In the genomic region with DNA sequence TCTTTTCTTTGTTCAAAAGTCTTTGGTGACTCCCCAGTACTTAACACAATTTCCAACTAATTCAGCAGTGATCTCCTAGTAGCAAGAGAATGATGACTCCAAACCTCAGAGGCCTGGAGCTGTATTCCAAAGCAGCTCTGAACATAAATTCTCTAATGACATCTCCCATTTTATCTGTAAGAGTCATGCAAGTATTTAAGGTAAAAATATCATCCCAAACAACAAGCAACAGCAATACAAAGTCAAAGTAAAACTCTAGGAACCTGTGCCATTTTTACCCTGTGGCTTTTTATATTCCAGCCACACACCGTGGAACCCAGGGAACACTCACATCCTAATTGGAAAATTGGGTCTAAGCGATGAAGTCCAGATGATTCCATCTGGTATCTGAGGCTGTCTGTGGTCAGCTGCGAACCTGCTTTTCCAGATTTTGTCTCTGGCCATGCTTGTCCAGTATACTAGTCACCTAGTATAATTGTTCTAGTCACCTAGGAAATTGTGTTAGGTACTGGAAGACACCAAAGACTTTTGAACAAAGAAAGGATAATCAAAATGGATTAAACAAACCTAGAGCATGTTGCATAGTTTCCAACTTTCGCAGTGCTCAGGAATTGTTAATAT, we compare ENCODE assay signal across 22 cellular contexts.
DNase-seq lines count a peak whose midpoint lies in the region; ATAC-seq and TF ChIP-seq lines count a peak whose summit lies in the region.
"Had no signal": no experiment of that assay in that cellular context is flagged by ENCODE, and none has a peak within 500 bp of the region (broad histone marks: within the 10 kb centered on the region; RNA-seq: fewer than 3 reads in every experiment).

No MANE protein-coding gene starts in this region.

- H3K27ac ChIP-seq in gastrocnemius medialis, result peak overlapping the region; percentile 88 to 90 (median 89)
- H3K27ac ChIP-seq: RWPE1 had no signal

- H3K27me3 Mint-ChIP-seq in brain (no peaks in the 10 kb centered on the region), nephron (ENCODE audit: low read depth) (no peaks in the 10 kb centered on the region)

- no peak for TF ChIP-seq CTCF in brain (conservative IDR thresholded peaks at IDR 0.05)
- no peak for TF ChIP-seq CTCF in nephron (IDR thresholded peaks at IDR 0.05; ENCODE audit: unreplicated experiment in 3 of 3)
- no peak for TF ChIP-seq CTCF in gastrocnemius medialis (IDR thresholded peaks at IDR 0.05 in 4 of 5, conservative IDR thresholded peaks at IDR 0.05 in 1 of 5)

- H3K4me1 Mint-ChIP-seq in brain, result peaks cover 78% of the 10 kb centered on the region
- H3K4me1 Mint-ChIP-seq in nephron, result peaks cover 48% of the 10 kb centered on the region

- in situ Hi-C loops in gastrocnemius medialis (cut with MboI; ENCODE audit: low sequenced_read_pairs in 4 of 4), result loop anchor here in 1 of 4 donors (10.0 kb wide), 1 partner anchor 96 kb away; no protein-coding TSS in a partner anchor

- H3K27ac Mint-ChIP-seq in brain (peak overlapping the region; percentile 23 to 97 (median 93)), nephron (peak overlapping the region in 2 of 3 experiments; percentile 37 to 78)

- TF ChIP-seq POLR2A in gastrocnemius medialis (IDR thresholded peaks at IDR 0.05), result no peak

- peaks cover 13% of the 10 kb centered on the region for H3K36me3 Mint-ChIP-seq in brain
- H3K36me3 Mint-ChIP-seq in nephron (ENCODE audit: low read depth), result peaks cover 9% of the 10 kb centered on the region

- no peaks in the 10 kb centered on the region for H3K36me3 ChIP-seq in gastrocnemius medialis

- ATAC-seq in gastrocnemius medialis (peak in 1 of 2 donors; percentile 18), sciatic nerve (no peak), HG02885 (IDR thresholded peaks at IDR 0.05; ENCODE audit: poor library complexity, unreplicated experiment) (no peak)
- ATAC-seq: Panc1 had no signal

- DNase-seq in ELF-1 (ENCODE audit: low read depth, low spot score), result peak; percentile 24
- no peak for DNase-seq in gastrocnemius medialis
- DNase-seq in sciatic nerve (ENCODE audit: low spot score), result no peak
- no peak for DNase-seq in HEK293T (ENCODE audit: extremely low spot score)
- DNase-seq: Calu3, DND-41, GOT3, HCEC 1CT, NCI-H1092, NCI-H1417 treated with DMSO at 0.1 percent for 48 hours, NCI-H1694 treated with DMSO at 0.1 percent for 48 hours, NCI-H2081 treated with DMSO at 0.1 percent for 48 hours, NCI-H2171, NCI-H226, NCI-H510A, NCI-H69, SHP77 had no signal

- no peak overlapping the region for H3K4me3 ChIP-seq in gastrocnemius medialis

- H3K4me3 Mint-ChIP-seq in brain (peak overlapping the region in 4 of 5 experiments; percentile 40 to 74 (median 48)), nephron (no peak overlapping the region)

- H3K9me3 Mint-ChIP-seq in brain, result no peaks in the 10 kb centered on the region
- H3K9me3 Mint-ChIP-seq in nephron, result no peaks in the 10 kb centered on the region

- POLR2A ChIA-PET in HEK293T (lab: Yijun Ruan, JAX), result no interaction called here

- CTCF ChIA-PET in HEK293T (lab: Yijun Ruan, JAX), result no interaction called here

- no peaks in the 10 kb centered on the region for H3K9me3 ChIP-seq in gastrocnemius medialis

- peaks cover 65 to 85% of the 10 kb centered on the region in 2 donors for H3K4me1 ChIP-seq in gastrocnemius medialis

- intact Hi-C loops in gastrocnemius medialis (cut with DNase I; ENCODE audit: low total_unique reads) (no loop called here), sciatic nerve (cut with DNase I) (no loop called here)

- no peaks in the 10 kb centered on the region for H3K27me3 ChIP-seq in gastrocnemius medialis

TF ChIP-seq in HEK293T, 16 proteins besides CTCF, POLR2A, EP300 and RAD21:
- TF ChIP-seq BHLHE40 (IDR thresholded peaks at IDR 0.05; ENCODE audit: borderline replicate concordance) (no peak), LEF1 (IDR thresholded peaks at IDR 0.05; ENCODE audit: borderline replicate concordance) (no peak), FOXA1 (IDR thresholded peaks at IDR 0.05) (no peak), NFRKB (IDR thresholded peaks at IDR 0.05) (no peak), ELF4 (IDR thresholded peaks at IDR 0.05) (no peak), FOXK2 (IDR thresholded peaks at IDR 0.05) (no peak), TARDBP (IDR thresholded peaks at IDR 0.05) (no peak), ARNT (IDR thresholded peaks at IDR 0.05) (no peak), SUZ12 (IDR thresholded peaks at IDR 0.05) (no peak)
- TF ChIP-seq, protein P1, sequence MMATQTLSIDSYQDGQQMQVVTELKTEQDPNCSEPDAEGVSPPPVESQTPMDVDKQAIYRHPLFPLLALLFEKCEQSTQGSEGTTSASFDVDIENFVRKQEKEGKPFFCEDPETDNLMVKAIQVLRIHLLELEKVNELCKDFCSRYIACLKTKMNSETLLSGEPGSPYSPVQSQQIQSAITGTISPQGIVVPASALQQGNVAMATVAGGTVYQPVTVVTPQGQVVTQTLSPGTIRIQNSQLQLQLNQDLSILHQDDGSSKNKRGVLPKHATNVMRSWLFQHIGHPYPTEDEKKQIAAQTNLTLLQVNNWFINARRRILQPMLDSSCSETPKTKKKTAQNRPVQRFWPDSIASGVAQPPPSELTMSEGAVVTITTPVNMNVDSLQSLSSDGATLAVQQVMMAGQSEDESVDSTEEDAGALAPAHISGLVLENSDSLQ (IDR thresholded peaks at IDR 0.05), result no peak

Comparison
In these comparisons a context has a peak if more than half of its experiments do, and no peak if none do; other contexts are left out.
1. H3K4me3 Mint-ChIP-seq: peak in brain (4 of 5); none in nephron (0 of 3).